Comparison of ENCODE assay signal across 28 cellular contexts in genomic region chr19:29573486-29573885, GRCh38. TPM values are rescaled to one million over a fixed set of nuclear protein-coding genes. Genes with fewer than 3 reads are reported as not detected.
DNase-seq lines count a peak whose midpoint lies in the region; FAIRE-seq and TF ChIP-seq lines count a peak whose summit lies in the region.
"Had no signal": no experiment of that assay in that cellular context is flagged by ENCODE, and none has a peak within 500 bp of the region (broad histone marks: within the 10 kb centered on the region; RNA-seq: fewer than 3 reads in every experiment).

No MANE protein-coding gene starts in this region.

- peaks cover 27% of the 10 kb centered on the region for H3K4me1 Mint-ChIP-seq in activated T-cell treated with anti-CD3 and anti-CD28 coated beads, Interleukin-2, amount 50 U/mL, for 24 hours (ENCODE audit: low read depth)
- H3K4me1 Mint-ChIP-seq in endothelial cell (ENCODE audit: unreplicated experiment): no peaks in the 10 kb centered on the region
- H3K4me1 Mint-ChIP-seq: CD14-positive monocyte; CD8-positive, alpha-beta memory T cell had no signal

- peaks cover 74% of the 10 kb centered on the region for H3K27me3 Mint-ChIP-seq in activated T-cell treated with anti-CD3 and anti-CD28 coated beads, Interleukin-2, amount 50 U/mL, for 24 hours
- peaks cover 6% of the 10 kb centered on the region for H3K27me3 Mint-ChIP-seq in endothelial cell (ENCODE audit: unreplicated experiment)

- DNase-seq in activated T-cell treated with anti-CD3 and anti-CD28 coated beads, Interleukin-2, amount 50 U/mL, for 24 hours: peak; percentile 13
- DNase-seq in activated T-cell treated with anti-CD3 and anti-CD28 coated beads, Interleukin-2, amount 50 U/mL, for 1 hour: no peak
- DNase-seq in mesenteric fat pad (ENCODE audit: low spot score) (peak; percentile 47), endothelial cell (ENCODE audit: low spot score) (no peak), GM19239 (ENCODE audit: insufficient read length, low spot score) (no peak)
- peak; percentile 9 for DNase-seq in stimulated activated CD8-positive, alpha-beta memory T cell treated with anti-CD3 and anti-CD28 coated beads, Interleukin-4, amount 100 ng/mL, for 48 hours
- DNase-seq: 8988T; ACHN; BE2C; C1 segment of cervical spinal cord; CD4-positive, alpha-beta memory T cell; CD4-positive, CD25-positive, alpha-beta regulatory T cell; CD8-positive, alpha-beta memory T cell; COR-L47; DMS 273 treated with DMSO at 0.1 percent for 48 hours; DMS153; DMS53; DMS79; DND-41; EL; GDM1 had no signal

- TF ChIP-seq CTCF in endothelial cell (IDR thresholded peaks at IDR 0.05; ENCODE audit: unreplicated experiment): no peak

- no peak overlapping the region for H3K27ac Mint-ChIP-seq in activated T-cell treated with anti-CD3 and anti-CD28 coated beads, Interleukin-2, amount 50 U/mL, for 24 hours
- H3K27ac Mint-ChIP-seq in endothelial cell (ENCODE audit: unreplicated experiment): no peak overlapping the region
- H3K27ac Mint-ChIP-seq: CD4-positive, CD25-positive, alpha-beta regulatory T cell had no signal

- no peak overlapping the region for H3K4me3 Mint-ChIP-seq in activated T-cell treated with anti-CD3 and anti-CD28 coated beads, Interleukin-2, amount 50 U/mL, for 24 hours
- no peak overlapping the region for H3K4me3 Mint-ChIP-seq in endothelial cell (ENCODE audit: unreplicated experiment)
- H3K4me3 Mint-ChIP-seq: CD14-positive monocyte; CD4-positive, alpha-beta memory T cell; CD4-positive, CD25-positive, alpha-beta regulatory T cell; CD8-positive, alpha-beta memory T cell had no signal

- no peak for FAIRE-seq in GM19239 (lab: Jason Lieb, UNC)
- FAIRE-seq: A204.1, GM12878, GM12892, GM18507 had no signal

- H3K36me3 Mint-ChIP-seq in activated T-cell treated with anti-CD3 and anti-CD28 coated beads, Interleukin-2, amount 50 U/mL, for 24 hours (ENCODE audit: low read depth): no peaks in the 10 kb centered on the region
- no peaks in the 10 kb centered on the region for H3K36me3 Mint-ChIP-seq in endothelial cell (ENCODE audit: low read depth, unreplicated experiment)
- H3K36me3 Mint-ChIP-seq: CD14-positive monocyte; CD4-positive, alpha-beta memory T cell; CD4-positive, CD25-positive, alpha-beta regulatory T cell; CD8-positive, alpha-beta memory T cell had no signal

- no peaks in the 10 kb centered on the region for H3K9me3 Mint-ChIP-seq in activated T-cell treated with anti-CD3 and anti-CD28 coated beads, Interleukin-2, amount 50 U/mL, for 24 hours
- H3K9me3 Mint-ChIP-seq in endothelial cell (ENCODE audit: unreplicated experiment): no peaks in the 10 kb centered on the region
- H3K9me3 Mint-ChIP-seq: CD14-positive monocyte; CD4-positive, CD25-positive, alpha-beta regulatory T cell; CD8-positive, alpha-beta memory T cell had no signal

RNA-seq across cellular contexts. Expression of gene POP4, which starts 32.6 kb away (rescaled TPM):
- 57.4 TPM for total RNA-seq in mesenteric fat pad
- 48.8 TPM for total RNA-seq in endothelial cell (ENCODE audit: unreplicated experiment)

RNA-seq across cellular contexts. Expression of gene VSTM2B, which starts 47.7 kb away (rescaled TPM):
- total RNA-seq in mesenteric fat pad (not detected), endothelial cell (ENCODE audit: unreplicated experiment) (0.18 TPM)
- total RNA-seq: A673; CD4-positive, alpha-beta memory T cell; CD4-positive, CD25-positive, alpha-beta regulatory T cell; CD8-positive, alpha-beta memory T cell; Daoy; GM12878 had no signal

Comparison
In these comparisons a context has a peak if more than half of its experiments do, and no peak if none do; other contexts are left out.
1. DNase-seq: peak in activated T-cell treated with anti-CD3 and anti-CD28 coated beads, Interleukin-2, amount 50 U/mL, for 24 hours (single experiment), mesenteric fat pad (single experiment) and stimulated activated CD8-positive, alpha-beta memory T cell treated with anti-CD3 and anti-CD28 coated beads, Interleukin-4, amount 100 ng/mL, for 48 hours (single experiment); none in activated T-cell treated with anti-CD3 and anti-CD28 coated beads, Interleukin-2, amount 50 U/mL, for 1 hour (single experiment), endothelial cell (single experiment) and GM19239 (single experiment).